ENCODE assay signal across 9 cellular contexts in genomic region chr14:103122578-103123127, GRCh38. TPM values are rescaled to one million over a fixed set of nuclear protein-coding genes. Genes with fewer than 3 reads are reported as not detected.
DNase-seq lines count a peak whose midpoint lies in the region; ATAC-seq, FAIRE-seq and TF ChIP-seq lines count a peak whose summit lies in the region.
"Had no signal": no experiment of that assay in that cellular context is flagged by ENCODE, and none has a peak within 500 bp of the region (broad histone marks: within the 10 kb centered on the region; RNA-seq: fewer than 3 reads in every experiment).

No MANE protein-coding gene starts in this region.

- H3K9me3 ChIP-seq in RWPE2 (ENCODE audit: severe bottlenecking), result no peaks in the 10 kb centered on the region
- H3K9me3 ChIP-seq in right cardiac atrium (ENCODE audit: control insufficient read depth, low read length), result no peaks in the 10 kb centered on the region

- H3K27ac Mint-ChIP-seq in stimulated activated effector memory CD8-positive, alpha-beta T cell treated with anti-CD3 and anti-CD28 coated beads, Interleukin-12 subunit alpha, Interleukin-12 subunit beta, amount 100 ng/mL, for 72 hours, result no peak overlapping the region

- H3K9me3 Mint-ChIP-seq in stimulated activated effector memory CD8-positive, alpha-beta T cell treated with anti-CD3 and anti-CD28 coated beads, Interleukin-12 subunit alpha, Interleukin-12 subunit beta, amount 100 ng/mL, for 72 hours, result no peaks in the 10 kb centered on the region

- peak; percentile 2; the same call in 2 of the 3 replicates for ATAC-seq in RWPE2 (ENCODE audit: low read depth)
- peak; percentile 1 to 14 for ATAC-seq in right cardiac atrium
- no peak for ATAC-seq in stimulated activated effector memory CD8-positive, alpha-beta T cell treated with anti-CD3 and anti-CD28 coated beads, Interleukin-12 subunit alpha, Interleukin-12 subunit beta, amount 100 ng/mL, for 72 hours
- no peak for ATAC-seq in GM21360 (IDR thresholded peaks at IDR 0.05; ENCODE audit: unreplicated experiment)

- no peak for TF ChIP-seq POLR2A in GM12892 (IDR thresholded peaks at IDR 0.05; ENCODE audit: low read depth, low read length)

- no peak overlapping the region for H3K4me3 ChIP-seq in RWPE2 (ENCODE audit: severe bottlenecking)
- H3K4me3 ChIP-seq in right cardiac atrium (ENCODE audit: low read length), result peak overlapping the region; percentile 59

- H3K36me3 ChIP-seq in RWPE2 (ENCODE audit: low read depth), result no peaks in the 10 kb centered on the region

- 10% methylated on average over 28 of the region's 28 CpGs for WGBS in right cardiac atrium

- H3K4me1 ChIP-seq in RWPE2 (ENCODE audit: insufficient read depth, poor library complexity, severe bottlenecking) (peaks cover 27% of the 10 kb centered on the region), right cardiac atrium (ENCODE audit: control insufficient read depth, insufficient read depth, low read length) (peaks cover 11% of the 10 kb centered on the region)

- DNase-seq in GM12892 (ENCODE audit: insufficient read length) (no peak), RWPE2 (ENCODE audit: low spot score) (no peak), right cardiac atrium (peak; percentile 62 to 81 (median 78)), NAMALWA (ENCODE audit: low spot score) (no peak), iPS-NIHi11 (ENCODE audit: low spot score) (no peak), NCI-H187 treated with DMSO at 0.1 percent for 48 hours (lab: John Stamatoyannopoulos, UW) (no peak)
- DNase-seq in stimulated activated effector memory CD8-positive, alpha-beta T cell treated with anti-CD3 and anti-CD28 coated beads, Interleukin-12 subunit alpha, Interleukin-12 subunit beta, amount 100 ng/mL, for 72 hours (ENCODE audit: low spot score in 2 of 2), result no peak

- no peaks in the 10 kb centered on the region for H3K27me3 ChIP-seq in RWPE2 (ENCODE audit: insufficient read depth, poor library complexity, severe bottlenecking)
- no peaks in the 10 kb centered on the region for H3K27me3 ChIP-seq in right cardiac atrium (ENCODE audit: control insufficient read depth, insufficient read depth)

- peak overlapping the region; percentile 51 for H3K4me3 Mint-ChIP-seq in stimulated activated effector memory CD8-positive, alpha-beta T cell treated with anti-CD3 and anti-CD28 coated beads, Interleukin-12 subunit alpha, Interleukin-12 subunit beta, amount 100 ng/mL, for 72 hours

- peaks cover 6% of the 10 kb centered on the region for H3K4me1 Mint-ChIP-seq in stimulated activated effector memory CD8-positive, alpha-beta T cell treated with anti-CD3 and anti-CD28 coated beads, Interleukin-12 subunit alpha, Interleukin-12 subunit beta, amount 100 ng/mL, for 72 hours

- TF ChIP-seq CTCF in RWPE2 (IDR thresholded peaks at IDR 0.05; ENCODE audit: poor library complexity, severe bottlenecking), result no peak

- FAIRE-seq in GM12892 (lab: Jason Lieb, UNC), result peak; percentile 84

- H3K27ac ChIP-seq in RWPE2 (ENCODE audit: poor library complexity, severe bottlenecking) (peak overlapping the region; percentile 56), right cardiac atrium (ENCODE audit: low read length) (peak overlapping the region; percentile 92)

- intact Hi-C loops in right cardiac atrium (cut with DNase I), result loop anchor here in 1 of 4 donors (10.0 kb wide), 1 partner anchor 62 kb away; no protein-coding TSS in a partner anchor

- H3K36me3 Mint-ChIP-seq in stimulated activated effector memory CD8-positive, alpha-beta T cell treated with anti-CD3 and anti-CD28 coated beads, Interleukin-12 subunit alpha, Interleukin-12 subunit beta, amount 100 ng/mL, for 72 hours, result no peaks in the 10 kb centered on the region

RNA-seq across cellular contexts. Expression of gene TNFAIP2, which starts 0.6 kb away (rescaled TPM):
- 71.3 TPM for polyA plus RNA-seq in GM12892 (2012; ENCODE audit: missing spikeins)
- total RNA-seq in right cardiac atrium, result 10 to 100 TPM; 41.5 to 51.3 (median 49.4) TPM
- 46.7 TPM for polyA plus RNA-seq in right cardiac atrium
- total RNA-seq: SK-MEL-5 had no signal

RNA-seq across cellular contexts. Expression of gene EXOC3L4, which starts 28.1 kb away (rescaled TPM):
- polyA plus RNA-seq in GM12892 (2012; ENCODE audit: missing spikeins), result not detected
- 1 to 10 TPM in 3 of 4 donors, under 1 TPM in 1; 0.63 to 2.5 (median 1.1) TPM for total RNA-seq in right cardiac atrium
- 1.4 TPM for polyA plus RNA-seq in right cardiac atrium
- total RNA-seq: SK-MEL-5 had no signal

RNA-seq across cellular contexts. Expression of gene LBHD2, which starts 38.6 kb away (rescaled TPM):
- polyA plus RNA-seq in GM12892 (2012; ENCODE audit: missing spikeins), result not detected
- total RNA-seq in right cardiac atrium, result not detected
- not detected for polyA plus RNA-seq in right cardiac atrium
- total RNA-seq: SK-MEL-5 had no signal

Comparison
In these comparisons a context has a peak if more than half of its experiments do, and no peak if none do; other contexts are left out.
1. DNase-seq: peak in right cardiac atrium (3 of 3); none in GM12892 (single experiment), RWPE2 (single experiment), stimulated activated effector memory CD8-positive, alpha-beta T cell treated with anti-CD3 and anti-CD28 coated beads, Interleukin-12 subunit alpha, Interleukin-12 subunit beta, amount 100 ng/mL, for 72 hours (0 of 2), NAMALWA (single experiment), iPS-NIHi11 (single experiment) and NCI-H187 treated with DMSO at 0.1 percent for 48 hours (single experiment).
2. ATAC-seq: peak in RWPE2 (single experiment) and right cardiac atrium (2 of 2); none in stimulated activated effector memory CD8-positive, alpha-beta T cell treated with anti-CD3 and anti-CD28 coated beads, Interleukin-12 subunit alpha, Interleukin-12 subunit beta, amount 100 ng/mL, for 72 hours (single experiment) and GM21360 (single experiment).